1 cellular context compared by ENCODE assay signal in the genomic region with DNA sequence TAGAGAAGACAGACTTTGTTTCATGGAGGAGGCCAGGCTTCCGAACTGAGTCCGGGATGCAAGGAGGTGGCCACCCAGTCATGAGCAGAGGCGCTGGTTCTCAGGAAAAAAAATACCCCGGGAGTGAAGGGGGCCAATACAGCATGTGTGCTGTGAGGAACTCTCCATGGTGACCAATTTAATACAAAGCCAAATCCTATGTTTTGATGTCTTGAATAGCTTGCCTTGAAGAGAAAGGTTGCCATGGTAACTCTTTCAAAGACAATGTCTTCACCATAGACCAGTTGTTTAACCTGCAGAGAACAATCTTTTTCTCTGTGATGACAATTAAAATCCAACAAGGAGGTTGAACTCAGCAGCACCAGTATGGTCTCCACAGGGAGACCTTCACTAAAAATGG.
TF ChIP-seq lines count a peak whose summit lies in the region.

No MANE protein-coding gene starts in this region.

TF ChIP-seq in HEK293, 187 proteins besides CTCF, POLR2A, EP300 and RAD21 (continued from another document):
- no peak for TF ChIP-seq ZBTB6 (tag by site-specific recombination; IDR thresholded peaks at IDR 0.05)
TF ChIP-seq in HEK293: peak in this region for 1.
